ENCODE assay signal across 10 cellular contexts in the genomic region with DNA sequence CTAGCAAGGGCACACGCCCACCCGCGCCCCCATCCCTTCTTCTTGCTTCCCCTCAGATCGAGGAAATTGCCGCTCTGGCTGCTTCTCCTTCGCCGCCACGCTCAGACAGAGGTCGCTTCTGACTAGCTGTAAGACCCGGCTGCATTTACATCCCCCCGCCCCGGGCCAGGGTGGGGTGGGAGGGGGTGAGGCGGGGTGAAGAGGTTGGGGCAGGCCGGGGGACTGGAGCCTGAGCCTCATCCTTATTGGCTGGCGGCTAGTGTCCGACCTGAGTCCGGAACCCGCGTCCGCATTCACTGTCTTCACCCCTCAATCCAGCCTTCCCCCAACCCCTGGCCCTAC. TPM values are rescaled to one million over a fixed set of nuclear protein-coding genes. Genes with fewer than 3 reads are reported as not detected.
DNase-seq lines count a peak whose midpoint lies in the region; ATAC-seq, FAIRE-seq and TF ChIP-seq lines count a peak whose summit lies in the region.
"Had no signal": no experiment of that assay in that cellular context is flagged by ENCODE, and none has a peak within 500 bp of the region (broad histone marks: within the 10 kb centered on the region; RNA-seq: fewer than 3 reads in every experiment).

No MANE protein-coding gene starts in this region.

- H3K27me3 Mint-ChIP-seq in activated naive CD8-positive, alpha-beta T cell treated with anti-CD3 and anti-CD28 coated beads for 36 hours = peaks cover 42% of the 10 kb centered on the region

- H3K4me3 ChIP-seq in HAP-1 = peak overlapping the region; percentile 78
- H3K4me3 ChIP-seq in keratinocyte (ENCODE audit: control insufficient read depth in 2 of 3, extremely low read depth in 1 of 3, insufficient read depth in 2 of 3, low read depth in 1 of 3, low read length in 3 of 3) = peak overlapping the region in 1 of 3 experiments; percentile 71
- H3K4me3 ChIP-seq in smooth muscle cell = peak overlapping the region; percentile 59

- in situ Hi-C loops in HAP-1 (cut with MboI; ENCODE audit: low sequenced_read_pairs) = loop anchor here (10.0 kb wide), 1 partner anchor 244 kb away; no protein-coding TSS in a partner anchor

- H3K79me2 ChIP-seq in keratinocyte (ENCODE audit: control insufficient read depth, insufficient read depth, low read length) (no peaks in the 10 kb centered on the region), smooth muscle cell (ENCODE audit: low read depth) (no peaks in the 10 kb centered on the region)

- H4K20me1 ChIP-seq in keratinocyte (ENCODE audit: control insufficient read depth, extremely low read depth, insufficient read depth, low read length) = peaks cover 5% of the 10 kb centered on the region
- peaks cover 5% of the 10 kb centered on the region for H4K20me1 ChIP-seq in smooth muscle cell (ENCODE audit: low read depth)

- no peak overlapping the region for H3K9ac ChIP-seq in keratinocyte (ENCODE audit: control insufficient read depth, extremely low read depth, insufficient read depth, low read length)
- H3K9ac ChIP-seq in smooth muscle cell (ENCODE audit: low read depth) = no peak overlapping the region

- H3K36me3 Mint-ChIP-seq in activated naive CD8-positive, alpha-beta T cell treated with anti-CD3 and anti-CD28 coated beads for 36 hours = no peaks in the 10 kb centered on the region

- H3K9me1 ChIP-seq in keratinocyte (ENCODE audit: control insufficient read depth, extremely low read depth, insufficient read depth, low read length) = no peaks in the 10 kb centered on the region

- no peak for ATAC-seq in GM21723 (IDR thresholded peaks at IDR 0.05; ENCODE audit: unreplicated experiment)
- ATAC-seq in GM21367 (IDR thresholded peaks at IDR 0.05; ENCODE audit: unreplicated experiment) = no peak

- dilution Hi-C loops in keratinocyte (cut with MboI; ENCODE audit: extremely low pct_ligation_motif_present, low sequenced_read_pairs) = no loop called here

- H3K9me3 ChIP-seq in HAP-1 (no peaks in the 10 kb centered on the region), keratinocyte (ENCODE audit: control insufficient read depth, low read depth, low read length) (no peaks in the 10 kb centered on the region), smooth muscle cell (replicated peaks; ENCODE audit: low read depth) (no peaks in the 10 kb centered on the region)

- no peaks in the 10 kb centered on the region for H3K9me3 Mint-ChIP-seq in activated naive CD8-positive, alpha-beta T cell treated with anti-CD3 and anti-CD28 coated beads for 36 hours
- H3K9me3 Mint-ChIP-seq: activated naive CD4-positive, alpha-beta T cell treated with anti-CD3 and anti-CD28 coated beads, Interleukin-2, amount 50 U/mL, for 72 hours had no signal

- H3K4me3 Mint-ChIP-seq in activated naive CD8-positive, alpha-beta T cell treated with anti-CD3 and anti-CD28 coated beads for 36 hours = peak overlapping the region; percentile 50

- no peaks in the 10 kb centered on the region for H3F3A ChIP-seq in smooth muscle cell (ENCODE audit: low read depth)

- TF ChIP-seq CTCF in keratinocyte (optimal IDR thresholded peaks at IDR 0.05 in 1 of 3, IDR thresholded peaks at IDR 0.05 in 1 of 3, conservative IDR thresholded peaks at IDR 0.05 in 1 of 3; ENCODE audit: extremely low read depth in 1 of 3, insufficient read depth in 2 of 3, low read length in 3 of 3) (no peak), smooth muscle cell (IDR thresholded peaks at IDR 0.05; ENCODE audit: borderline replicate concordance, insufficient read depth, poor library complexity, severe bottlenecking) (no peak)

- H3K4me1 ChIP-seq in HAP-1 (peaks cover 22% of the 10 kb centered on the region), keratinocyte (ENCODE audit: control insufficient read depth, extremely low read depth, insufficient read depth, low read length) (peaks cover 15% of the 10 kb centered on the region), smooth muscle cell (ENCODE audit: low read depth) (peaks cover 39% of the 10 kb centered on the region)

- DNase-seq in HAP-1 (ENCODE audit: low spot score in 2 of 2) = peak; percentile 75 to 90
- no peak for DNase-seq in activated naive CD8-positive, alpha-beta T cell treated with anti-CD3 and anti-CD28 coated beads for 36 hours
- no peak for DNase-seq in keratinocyte (ENCODE audit: low read depth, low spot score)
- DNase-seq in smooth muscle cell (lab: John Stamatoyannopoulos, UW; ENCODE audit: unreplicated experiment) = no peak
- no peak for DNase-seq in NCI-H146 treated with DMSO at 0.1 percent for 48 hours (lab: John Stamatoyannopoulos, UW; ENCODE audit: unreplicated experiment)
- DNase-seq: HCEC 1CT, NCI-H1417 treated with DMSO at 0.1 percent for 48 hours had no signal

- H3K4me2 ChIP-seq in keratinocyte (ENCODE audit: control insufficient read depth, extremely low read depth, insufficient read depth, low read depth, low read length) (peak overlapping the region; percentile 72), smooth muscle cell (peak overlapping the region; percentile 99)

- H3K27me3 ChIP-seq in HAP-1 (ENCODE audit: low read depth) (no peaks in the 10 kb centered on the region), keratinocyte (ENCODE audit: control insufficient read depth, extremely low read depth, insufficient read depth, low read length) (peaks cover 99% of the 10 kb centered on the region), smooth muscle cell (ENCODE audit: low read depth) (peaks cover 100% of the 10 kb centered on the region)

- H2AFZ ChIP-seq in keratinocyte (ENCODE audit: control insufficient read depth, low read length) (no peak overlapping the region), smooth muscle cell (ENCODE audit: low read depth) (peak overlapping the region; percentile 88)

- H3K27ac Mint-ChIP-seq in activated naive CD8-positive, alpha-beta T cell treated with anti-CD3 and anti-CD28 coated beads for 36 hours = no peak overlapping the region
- H3K27ac Mint-ChIP-seq: activated naive CD4-positive, alpha-beta T cell treated with anti-CD3 and anti-CD28 coated beads, Interleukin-2, amount 50 U/mL, for 72 hours had no signal

- 6% methylated on average over 13 of the region's 20 CpGs for WGBS in smooth muscle cell (ENCODE audit: low lambda C conversion rate)

- H3K27ac ChIP-seq in keratinocyte (ENCODE audit: control insufficient read depth, insufficient read depth, low read length) (no peak overlapping the region), smooth muscle cell (ENCODE audit: low read depth) (no peak overlapping the region)

- no peak for FAIRE-seq in keratinocyte (lab: Jason Lieb, UNC)

- peaks cover 35% of the 10 kb centered on the region for H3K4me1 Mint-ChIP-seq in activated naive CD8-positive, alpha-beta T cell treated with anti-CD3 and anti-CD28 coated beads for 36 hours

- H3K36me3 ChIP-seq in HAP-1 (replicated peaks) = no peaks in the 10 kb centered on the region
- no peaks in the 10 kb centered on the region for H3K36me3 ChIP-seq in keratinocyte (ENCODE audit: control insufficient read depth in 2 of 2, extremely low read depth in 1 of 2, insufficient read depth in 2 of 2, low read length in 2 of 2)
- no peaks in the 10 kb centered on the region for H3K36me3 ChIP-seq in smooth muscle cell (ENCODE audit: low read depth)

RNA-seq across cellular contexts. Expression of gene NR5A2, which starts 11.1 kb away (rescaled TPM):
- total RNA-seq in activated naive CD8-positive, alpha-beta T cell treated with anti-CD3 and anti-CD28 coated beads for 36 hours = under 1 TPM; 0.06 to 0.08 TPM
- polyA plus RNA-seq in keratinocyte = 0.01 to 0.05 TPM in 2 of 3 replicates, not detected in the other
- polyA plus RNA-seq in keratinocyte (2011; ENCODE audit: low read depth) = not detected
- polyA plus RNA-seq in keratinocyte (2011; cell fraction: cytosol; rRNA removed) = not detected in 2 replicates
- not detected in 2 replicates for polyA plus RNA-seq in keratinocyte (2011; cell fraction: nucleus; rRNA removed)
- polyA plus RNA-seq in keratinocyte (2012; ENCODE audit: low replicate concordance) = not detected in 2 replicates
- not detected in 3 replicates for polyA minus RNA-seq in keratinocyte
- not detected for polyA minus RNA-seq in keratinocyte (2011; cell fraction: cytosol; rRNA and poly(A)+ RNA removed)
- polyA minus RNA-seq in keratinocyte (2011; cell fraction: nucleus; rRNA and poly(A)+ RNA removed) = not detected in 2 replicates
- total RNA-seq in smooth muscle cell = 0.22 and 0.36 TPM in 2 replicates
- 0.14 and 0.18 TPM in 2 replicates for polyA plus RNA-seq in smooth muscle cell

Comparison
In these comparisons a context has a peak if more than half of its experiments do, and no peak if none do; other contexts are left out.
1. DNase-seq: peak in HAP-1 (2 of 2); none in activated naive CD8-positive, alpha-beta T cell treated with anti-CD3 and anti-CD28 coated beads for 36 hours (single experiment), keratinocyte (single experiment), smooth muscle cell (single experiment) and NCI-H146 treated with DMSO at 0.1 percent for 48 hours (single experiment).